In the genomic region with DNA sequence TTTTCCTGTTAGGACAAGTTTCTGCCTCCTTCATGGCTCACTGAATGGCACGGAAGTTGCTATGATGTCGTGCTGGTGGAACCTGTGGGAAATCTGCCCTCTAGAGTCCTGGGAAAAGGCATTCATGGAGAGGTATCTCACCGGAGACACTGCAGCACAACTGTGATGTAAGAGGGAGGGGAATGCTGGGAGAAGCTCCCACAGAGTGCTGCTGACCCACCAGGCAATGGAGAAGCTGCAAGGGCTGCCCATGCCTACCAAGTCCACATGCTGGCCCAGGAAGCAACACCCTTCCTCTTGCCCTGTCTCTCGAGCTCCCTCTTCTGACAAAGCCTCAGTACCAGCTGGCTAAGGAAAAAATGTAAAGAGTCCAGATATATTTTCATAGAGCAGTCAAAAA, we compare ENCODE assay signal across 9 cellular contexts. TPM values are rescaled to one million over a fixed set of nuclear protein-coding genes. Genes with fewer than 3 reads are reported as not detected.
DNase-seq lines count a peak whose midpoint lies in the region; FAIRE-seq and TF ChIP-seq lines count a peak whose summit lies in the region.
"Had no signal": no experiment of that assay in that cellular context is flagged by ENCODE, and none has a peak within 500 bp of the region (broad histone marks: within the 10 kb centered on the region; RNA-seq: fewer than 3 reads in every experiment).

No MANE protein-coding gene starts in this region.

- no peaks in the 10 kb centered on the region for H4K20me1 ChIP-seq in SK-N-SH (ENCODE audit: insufficient read depth)

- peaks cover 55% of the 10 kb centered on the region for H3K36me3 Mint-ChIP-seq in activated CD4-positive, alpha-beta memory T cell treated with anti-CD3 and anti-CD28 coated beads for 36 hours

- H3K27ac ChIP-seq in left ventricle myocardium inferior (replicated peaks) (no peak overlapping the region), SK-N-SH (ENCODE audit: low read depth in 2 of 2, low read length in 1 of 2) (no peak overlapping the region; a peak in 1 of 4 replicates), small intestine (ENCODE audit: low read depth in 1 of 2, low read length in 1 of 2) (no peak overlapping the region)
- H3K27ac ChIP-seq: SJCRH30 had no signal

- no peak overlapping the region for H3K4me3 ChIP-seq in left ventricle myocardium inferior
- H3K4me3 ChIP-seq in SK-N-SH (ENCODE audit: low read depth in 2 of 2, low read length in 1 of 2), result no peak overlapping the region
- no peak overlapping the region for H3K4me3 ChIP-seq in small intestine (ENCODE audit: low read depth in 1 of 2, low read length in 2 of 2)
- H3K4me3 ChIP-seq: SJCRH30 had no signal

- peaks cover 100% of the 10 kb centered on the region for H3K36me3 ChIP-seq in left ventricle myocardium inferior
- H3K36me3 ChIP-seq in SK-N-SH (replicated peaks in 1 of 2; ENCODE audit: control insufficient read depth in 1 of 2, insufficient read depth in 2 of 2, low read length in 1 of 2), result peaks cover 92 to 93% of the 10 kb centered on the region in 2 experiments
- peaks cover 25 to 31% of the 10 kb centered on the region in 2 donors for H3K36me3 ChIP-seq in small intestine (ENCODE audit: control insufficient read depth in 2 of 2, insufficient read depth in 2 of 2, low read length in 2 of 2)

- TF ChIP-seq CTCF in left ventricle myocardium inferior (IDR thresholded peaks at IDR 0.05; ENCODE audit: borderline replicate concordance) (peak; percentile 34), SK-N-SH (IDR thresholded peaks at IDR 0.05) (no peak)

- no peak overlapping the region for H3K4me2 ChIP-seq in SK-N-SH

- H3K27ac Mint-ChIP-seq in activated CD4-positive, alpha-beta memory T cell treated with anti-CD3 and anti-CD28 coated beads for 36 hours, result no peak overlapping the region

- no peaks in the 10 kb centered on the region for H3K9me3 Mint-ChIP-seq in activated CD4-positive, alpha-beta memory T cell treated with anti-CD3 and anti-CD28 coated beads for 36 hours

- H3K9me3 ChIP-seq in left ventricle myocardium inferior (replicated peaks) (no peaks in the 10 kb centered on the region), SK-N-SH (no peaks in the 10 kb centered on the region), small intestine (ENCODE audit: control insufficient read depth, low read depth) (no peaks in the 10 kb centered on the region)
- H3K9me3 ChIP-seq: SJCRH30 had no signal

- H3K4me1 Mint-ChIP-seq in activated CD4-positive, alpha-beta memory T cell treated with anti-CD3 and anti-CD28 coated beads for 36 hours (ENCODE audit: low read depth), result peaks cover 4% of the 10 kb centered on the region

- FAIRE-seq in urothelium cell line (lab: Jason Lieb, UNC) (no peak), small intestine (lab: Jason Lieb, UNC) (no peak)

- peak; percentile 21; the same call in 1 of the 2 replicates for TF ChIP-seq RAD21 in SK-N-SH (IDR thresholded peaks at IDR 0.05; ENCODE audit: low read length)

- no peaks in the 10 kb centered on the region for H3K27me3 ChIP-seq in left ventricle myocardium inferior (ENCODE audit: low read depth)
- H3K27me3 ChIP-seq in SK-N-SH (ENCODE audit: insufficient read depth), result no peaks in the 10 kb centered on the region
- H3K27me3 ChIP-seq in small intestine (ENCODE audit: control insufficient read depth in 2 of 2, insufficient read depth in 2 of 2, low read length in 2 of 2), result no peaks in the 10 kb centered on the region
- H3K27me3 ChIP-seq: SJCRH30 had no signal

- no peak for DNase-seq in left ventricle myocardium inferior
- DNase-seq in cardiac septum (ENCODE audit: low spot score), result no peak
- DNase-seq in SK-N-SH, result no peak
- peak; percentile 29 for DNase-seq in fibroblast of peridontal ligament (ENCODE audit: extremely low read depth)
- peak; percentile 5 for DNase-seq in urothelium cell line (ENCODE audit: low spot score)
- DNase-seq in small intestine, result no peak
- DNase-seq in activated CD4-positive, alpha-beta memory T cell treated with anti-CD3 and anti-CD28 coated beads for 36 hours, result no peak
- no peak for DNase-seq in NCI-H146 (lab: John Stamatoyannopoulos, UW)
- DNase-seq: SJCRH30 had no signal

- no peak overlapping the region for H3K4me3 Mint-ChIP-seq in activated CD4-positive, alpha-beta memory T cell treated with anti-CD3 and anti-CD28 coated beads for 36 hours

- H3K79me2 ChIP-seq in SK-N-SH (ENCODE audit: insufficient read depth), result no peaks in the 10 kb centered on the region

- 87% methylated on average over 4 of the region's 4 CpGs for WGBS in SK-N-SH (ENCODE audit: low lambda C conversion rate)
- WGBS in small intestine, 3 donors, result 84 to 94% (median 91%) methylated on average over 4 of the region's 4 CpGs

- H2AFZ ChIP-seq in SK-N-SH (ENCODE audit: low read depth), result no peak overlapping the region

- peaks cover 4% of the 10 kb centered on the region for H3F3A ChIP-seq in SK-N-SH (replicated peaks; ENCODE audit: insufficient read depth)

- CTCF ChIA-PET in SK-N-SH (lab: Yijun Ruan, JAX), result interaction anchor here (0.6 to 2.9 kb wide), 6 partner anchors 11 to 283 kb away, joined by 3 to 9 read pairs (median 4); no protein-coding TSS in a partner anchor
- CTCF ChIA-PET in activated CD4-positive, alpha-beta memory T cell treated with anti-CD3 and anti-CD28 coated beads for 36 hours (lab: Charles Lee), result interaction anchor here (0.9 to 1.8 kb wide), 3 partner anchors 23 to 286 kb away, joined by 3 to 8 read pairs (median 5); no protein-coding TSS in a partner anchor

- intact Hi-C loops in left ventricle myocardium inferior (cut with micrococcal nuclease) (loop anchor here (10.0 kb wide), 1 partner anchor 236 kb away; no protein-coding TSS in a partner anchor), cardiac septum (cut with DNase I) (no loop called here)
- intact Hi-C loops in activated CD4-positive, alpha-beta memory T cell treated with anti-CD3 and anti-CD28 coated beads for 36 hours (cut with micrococcal nuclease), result no loop called here

- no peak overlapping the region for H3K9ac ChIP-seq in SK-N-SH

- H3K27me3 Mint-ChIP-seq in activated CD4-positive, alpha-beta memory T cell treated with anti-CD3 and anti-CD28 coated beads for 36 hours, result no peaks in the 10 kb centered on the region

- TF ChIP-seq EP300 in SK-N-SH (IDR thresholded peaks at IDR 0.05; ENCODE audit: borderline replicate concordance in 1 of 2, low read depth in 1 of 2, low read length in 1 of 2), result no peak

- H3K4me1 ChIP-seq in left ventricle myocardium inferior (peaks cover 10% of the 10 kb centered on the region), SK-N-SH (ENCODE audit: control insufficient read depth in 1 of 2, insufficient read depth in 2 of 2, low read depth in 1 of 2, low read length in 1 of 2) (no peaks in the 10 kb centered on the region), small intestine (ENCODE audit: control insufficient read depth in 2 of 2, insufficient read depth in 1 of 2, low read depth in 1 of 2, low read length in 1 of 2) (no peaks in the 10 kb centered on the region)
- H3K4me1 ChIP-seq: SJCRH30 had no signal

- POLR2A ChIA-PET in SK-N-SH (lab: Yijun Ruan, JAX), result interaction anchor here (0.6 kb wide), 1 partner anchor 238 kb away, joined by 4 read pairs; no protein-coding TSS in a partner anchor
- POLR2A ChIA-PET in activated CD4-positive, alpha-beta memory T cell treated with anti-CD3 and anti-CD28 coated beads for 36 hours (lab: Charles Lee), result interaction anchor here (0.6 to 0.7 kb wide), 2 partner anchors 10 to 187 kb away, joined by 3 read pairs; no protein-coding TSS in a partner anchor

- H3K9me2 ChIP-seq in SK-N-SH, result no peaks in the 10 kb centered on the region

TF ChIP-seq in SK-N-SH, 30 proteins besides CTCF, POLR2A, EP300 and RAD21:
- TF ChIP-seq FOSL2 (IDR thresholded peaks at IDR 0.05; ENCODE audit: borderline replicate concordance, low read depth) (no peak), NFIC (IDR thresholded peaks at IDR 0.05; ENCODE audit: borderline replicate concordance) (no peak), EZH2phosphoT487 (IDR thresholded peaks at IDR 0.05; ENCODE audit: borderline replicate concordance, low read depth) (no peak), TAF1 (IDR thresholded peaks at IDR 0.05; ENCODE audit: borderline replicate concordance, low read depth, low read length) (no peak), GABPA (IDR thresholded peaks at IDR 0.05; ENCODE audit: low read depth) (no peak), TEAD4 (IDR thresholded peaks at IDR 0.05; ENCODE audit: borderline replicate concordance, insufficient read depth) (no peak), YY1 (IDR thresholded peaks at IDR 0.05; ENCODE audit: low read depth) (no peak), ELF1 (IDR thresholded peaks at IDR 0.05) (no peak), RFX5 (IDR thresholded peaks at IDR 0.05; ENCODE audit: low read length) (no peak)
- TF ChIP-seq, protein P1, sequence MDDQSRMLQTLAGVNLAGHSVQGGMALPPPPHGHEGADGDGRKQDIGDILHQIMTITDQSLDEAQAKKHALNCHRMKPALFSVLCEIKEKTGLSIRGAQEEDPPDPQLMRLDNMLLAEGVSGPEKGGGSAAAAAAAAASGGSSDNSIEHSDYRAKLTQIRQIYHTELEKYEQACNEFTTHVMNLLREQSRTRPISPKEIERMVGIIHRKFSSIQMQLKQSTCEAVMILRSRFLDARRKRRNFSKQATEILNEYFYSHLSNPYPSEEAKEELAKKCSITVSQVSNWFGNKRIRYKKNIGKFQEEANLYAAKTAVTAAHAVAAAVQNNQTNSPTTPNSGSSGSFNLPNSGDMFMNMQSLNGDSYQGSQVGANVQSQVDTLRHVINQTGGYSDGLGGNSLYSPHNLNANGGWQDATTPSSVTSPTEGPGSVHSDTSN (IDR thresholded peaks at IDR 0.05), result no peak

RNA-seq across cellular contexts. Expression of a gene that starts 45.2 kb away (rescaled TPM):
- total RNA-seq in left ventricle myocardium inferior (0.14 TPM), cardiac septum (not detected)
- polyA plus RNA-seq in SK-N-SH (2012; rRNA removed) (0.10 TPM in 1 of 2 replicates, not detected in the other), small intestine (10 to 100 TPM in 2 of 3 donors, 1 to 10 TPM in 1; 4.5 to 32.4 (median 25.1) TPM)
- 0.01 and 0.03 TPM in 2 replicates for polyA plus RNA-seq in SK-N-SH (2012; cell fraction: cytosol; rRNA removed)
- 0.35 and 0.50 TPM in 2 replicates for polyA plus RNA-seq in SK-N-SH (2012; cell fraction: nucleus; rRNA removed)
- under 1 TPM in 1 of 2 experiments, not detected in 1; 0.12 TPM for total RNA-seq in activated CD4-positive, alpha-beta memory T cell treated with anti-CD3 and anti-CD28 coated beads for 36 hours

Comparison
In these comparisons a context has a peak if more than half of its experiments do, and no peak if none do; other contexts are left out.
1. DNase-seq: peak in fibroblast of peridontal ligament (single experiment) and urothelium cell line (single experiment); none in left ventricle myocardium inferior (single experiment), cardiac septum (single experiment), SK-N-SH (single experiment), small intestine (single experiment), activated CD4-positive, alpha-beta memory T cell treated with anti-CD3 and anti-CD28 coated beads for 36 hours (single experiment) and NCI-H146 (single experiment).